9 cellular contexts compared by ENCODE assay signal in the genomic region with DNA sequence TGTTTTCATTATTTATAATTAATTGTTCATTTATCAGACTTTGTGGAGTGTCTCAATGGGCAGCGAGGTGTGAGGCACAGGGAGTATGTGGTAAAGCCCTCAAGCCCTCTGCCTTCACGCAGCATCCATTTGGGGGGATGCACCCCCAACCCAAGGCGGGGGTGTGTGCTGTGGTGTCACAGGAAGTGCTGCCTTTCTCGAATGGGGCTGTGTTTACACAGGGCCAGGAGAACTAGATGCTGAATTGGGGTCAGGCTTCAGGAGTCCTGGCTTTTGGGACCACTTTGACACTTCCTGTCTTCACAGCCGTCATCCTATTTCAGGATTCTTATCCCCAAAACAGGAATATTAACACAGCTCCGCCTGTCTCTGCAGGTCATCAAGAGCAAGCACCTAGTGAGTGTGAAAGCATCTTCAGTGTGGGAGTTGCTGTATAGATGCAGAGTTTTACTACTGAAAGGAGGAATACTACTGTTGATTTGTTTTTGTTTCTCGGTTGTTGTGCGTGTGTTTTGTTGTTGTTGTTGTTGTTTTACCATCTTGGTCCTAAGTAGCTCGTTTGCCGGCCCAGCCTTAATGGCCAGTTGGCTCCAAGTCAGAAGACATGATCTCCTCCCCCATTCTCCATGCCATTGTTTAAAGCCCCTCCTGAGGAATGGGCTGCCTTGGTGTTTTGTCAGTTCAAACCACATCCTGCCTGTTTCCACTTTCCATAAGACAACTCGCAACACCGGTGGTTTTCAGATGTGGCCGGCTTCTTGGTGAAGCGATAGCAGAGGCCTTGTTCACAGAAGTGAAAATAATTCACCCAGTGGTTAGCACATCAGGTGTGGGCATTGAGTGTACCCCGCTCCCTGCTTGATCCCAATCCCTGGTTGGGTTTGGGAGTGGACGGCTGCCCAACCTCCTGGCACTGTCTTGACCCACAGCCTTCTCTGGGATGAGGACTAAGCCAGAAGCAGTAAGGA.
A peak's percentile ranks its signal among the peaks of the same experiment; 100 is the strongest.
DNase-seq lines count a peak whose midpoint lies in the region; ATAC-seq and TF ChIP-seq lines count a peak whose summit lies in the region.
"Had no signal": no experiment of that assay in that cellular context is flagged by ENCODE, and none has a peak within 500 bp of the region (broad histone marks: within the 10 kb centered on the region; RNA-seq: fewer than 3 reads in every experiment).

No MANE protein-coding gene starts in this region.

- H3K36me3 ChIP-seq in right lobe of liver = no peaks in the 10 kb centered on the region
- H3K36me3 ChIP-seq: SJSA1 had no signal

- H3K4me1 Mint-ChIP-seq in activated CD4-positive, alpha-beta T cell treated with anti-CD3 and anti-CD28 coated beads, Interleukin-2, amount 10 ng/mL, durations not matched to agents 24 days and 14 days = peaks cover 53% of the 10 kb centered on the region
- peaks cover 18% of the 10 kb centered on the region for H3K4me1 Mint-ChIP-seq in stimulated activated memory B cell treated with anti-CD40 and anti-IgM and Interleukin-4, amounts not matched to agents 10 μg/mL and 1 μg/mL and 100 μg/mL, for 72 hours
- peaks cover 5% of the 10 kb centered on the region for H3K4me1 Mint-ChIP-seq in MCF 10A (ENCODE audit: insufficient read depth, unreplicated experiment)

- no peak for TF ChIP-seq POLR2A in right lobe of liver (IDR thresholded peaks at IDR 0.05)

- POLR2A ChIA-PET in MCF 10A (lab: Yijun Ruan, JAX) = no interaction called here

- TF ChIP-seq CTCF in right lobe of liver (IDR thresholded peaks at IDR 0.05) (no peak), MCF 10A (IDR thresholded peaks at IDR 0.05; ENCODE audit: unreplicated experiment) (no peak)

- intact Hi-C loops in activated CD4-positive, alpha-beta T cell treated with anti-CD3 and anti-CD28 coated beads, Interleukin-2, amount 10 ng/mL, durations not matched to agents 24 days and 14 days (cut with micrococcal nuclease) = loop anchor here (1.0 to 2.0 kb wide), 2 partner anchors 9 to 57 kb away; no protein-coding TSS in a partner anchor
- intact Hi-C loops in right lobe of liver (cut with DNase I) (no loop called here), MCF 10A (cut with micrococcal nuclease) (no loop called here)

- peak overlapping the region; percentile 79 for H3K27ac Mint-ChIP-seq in activated CD4-positive, alpha-beta T cell treated with anti-CD3 and anti-CD28 coated beads, Interleukin-2, amount 10 ng/mL, durations not matched to agents 24 days and 14 days
- H3K27ac Mint-ChIP-seq in stimulated activated memory B cell treated with anti-CD40 and anti-IgM and Interleukin-4, amounts not matched to agents 10 μg/mL and 1 μg/mL and 100 μg/mL, for 72 hours = no peak overlapping the region
- H3K27ac Mint-ChIP-seq in MCF 10A (ENCODE audit: low read depth, unreplicated experiment) = no peak overlapping the region

- peak overlapping the region; percentile 63 for H3K4me3 Mint-ChIP-seq in activated CD4-positive, alpha-beta T cell treated with anti-CD3 and anti-CD28 coated beads, Interleukin-2, amount 10 ng/mL, durations not matched to agents 24 days and 14 days
- H3K4me3 Mint-ChIP-seq in stimulated activated memory B cell treated with anti-CD40 and anti-IgM and Interleukin-4, amounts not matched to agents 10 μg/mL and 1 μg/mL and 100 μg/mL, for 72 hours = no peak overlapping the region
- H3K4me3 Mint-ChIP-seq in MCF 10A (ENCODE audit: unreplicated experiment) = no peak overlapping the region

- H3K27ac ChIP-seq in right lobe of liver = no peak overlapping the region
- H3K27ac ChIP-seq: SJSA1 had no signal

- peaks cover 0 to 4% (median 0%) of the 10 kb centered on the region in 4 donors for H3K4me1 ChIP-seq in right lobe of liver

- CTCF ChIA-PET in MCF 10A (lab: Yijun Ruan, JAX) = no interaction called here

- no peaks in the 10 kb centered on the region for H3K27me3 ChIP-seq in right lobe of liver
- H3K27me3 ChIP-seq: SJSA1 had no signal

- H3K36me3 Mint-ChIP-seq in activated CD4-positive, alpha-beta T cell treated with anti-CD3 and anti-CD28 coated beads, Interleukin-2, amount 10 ng/mL, durations not matched to agents 24 days and 14 days (ENCODE audit: low read depth) = no peaks in the 10 kb centered on the region
- no peaks in the 10 kb centered on the region for H3K36me3 Mint-ChIP-seq in stimulated activated memory B cell treated with anti-CD40 and anti-IgM and Interleukin-4, amounts not matched to agents 10 μg/mL and 1 μg/mL and 100 μg/mL, for 72 hours
- no peaks in the 10 kb centered on the region for H3K36me3 Mint-ChIP-seq in MCF 10A (ENCODE audit: insufficient read depth, unreplicated experiment)

- H3K9me3 ChIP-seq in right lobe of liver = no peaks in the 10 kb centered on the region
- H3K9me3 ChIP-seq: SJSA1 had no signal

- BruUV-seq in MCF 10A (replicated peaks; lab: Mats Ljungman, UMichigan) = no TSS peak

- peak; percentile 80 for ATAC-seq in HG03095 (IDR thresholded peaks at IDR 0.05; ENCODE audit: unreplicated experiment)
- ATAC-seq in stimulated activated memory B cell treated with anti-CD40 and anti-IgM and Interleukin-4, amounts not matched to agents 10 μg/mL and 1 μg/mL and 100 μg/mL, for 72 hours = peak; percentile 60
- ATAC-seq in right lobe of liver = no peak

- H3K4me3 ChIP-seq in right lobe of liver = no peak overlapping the region
- H3K4me3 ChIP-seq: SJSA1 had no signal

- peaks cover 5% of the 10 kb centered on the region for H3K9me3 Mint-ChIP-seq in activated CD4-positive, alpha-beta T cell treated with anti-CD3 and anti-CD28 coated beads, Interleukin-2, amount 10 ng/mL, durations not matched to agents 24 days and 14 days
- peaks cover 3% of the 10 kb centered on the region for H3K9me3 Mint-ChIP-seq in stimulated activated memory B cell treated with anti-CD40 and anti-IgM and Interleukin-4, amounts not matched to agents 10 μg/mL and 1 μg/mL and 100 μg/mL, for 72 hours
- peaks cover 6% of the 10 kb centered on the region for H3K9me3 Mint-ChIP-seq in MCF 10A (ENCODE audit: unreplicated experiment)

- DNase-seq in activated CD4-positive, alpha-beta T cell treated with anti-CD3 and anti-CD28 coated beads for 1 hour = peak; percentile 13
- DNase-seq in activated CD4-positive, alpha-beta T cell treated with anti-CD3 and anti-CD28 coated beads, Interleukin-2, amount 50 U/mL, for 4 hours = no peak
- DNase-seq in activated CD4-positive, alpha-beta T cell treated with anti-CD3 and anti-CD28 coated beads, Interleukin-2, amount 10 ng/mL, durations not matched to agents 24 days and 14 days = peak; percentile 91
- DNase-seq in right lobe of liver (no peak), MCF 10A (ENCODE audit: unreplicated experiment) (no peak)
- DNase-seq in effector CD4-positive, alpha-beta T cell = no peak

- 57% methylated on average over 11 of the region's 16 CpGs for WGBS in right lobe of liver (ENCODE audit: insufficient coverage, low coverage, low lambda C conversion rate, missing lambda C conversion rate)

- H3K27me3 Mint-ChIP-seq in activated CD4-positive, alpha-beta T cell treated with anti-CD3 and anti-CD28 coated beads, Interleukin-2, amount 10 ng/mL, durations not matched to agents 24 days and 14 days = peaks cover 37% of the 10 kb centered on the region
- peaks cover 35% of the 10 kb centered on the region for H3K27me3 Mint-ChIP-seq in stimulated activated memory B cell treated with anti-CD40 and anti-IgM and Interleukin-4, amounts not matched to agents 10 μg/mL and 1 μg/mL and 100 μg/mL, for 72 hours
- H3K27me3 Mint-ChIP-seq in MCF 10A (ENCODE audit: insufficient read depth, unreplicated experiment) = peaks cover 12% of the 10 kb centered on the region

Comparison
In these comparisons a context has a peak if more than half of its experiments do, and no peak if none do; other contexts are left out.
1. DNase-seq: peak in activated CD4-positive, alpha-beta T cell treated with anti-CD3 and anti-CD28 coated beads for 1 hour (single experiment) and activated CD4-positive, alpha-beta T cell treated with anti-CD3 and anti-CD28 coated beads, Interleukin-2, amount 10 ng/mL, durations not matched to agents 24 days and 14 days (single experiment); none in activated CD4-positive, alpha-beta T cell treated with anti-CD3 and anti-CD28 coated beads, Interleukin-2, amount 50 U/mL, for 4 hours (0 of 2), right lobe of liver (0 of 3), effector CD4-positive, alpha-beta T cell (single experiment) and MCF 10A (single experiment).
2. ATAC-seq: peak in HG03095 (single experiment) and stimulated activated memory B cell treated with anti-CD40 and anti-IgM and Interleukin-4, amounts not matched to agents 10 μg/mL and 1 μg/mL and 100 μg/mL, for 72 hours (single experiment); none in right lobe of liver (0 of 4).